8 cellular contexts compared by ENCODE assay signal in genomic region chr4:89836897-89837384, GRCh38. TPM values are rescaled to one million over a fixed set of nuclear protein-coding genes. Genes with fewer than 3 reads are reported as not detected.
DNase-seq lines count a peak whose midpoint lies in the region; ATAC-seq and TF ChIP-seq lines count a peak whose summit lies in the region.

SNCA (minus strand) TSS chr4:89837161; CDS start chr4:89835667, 1,494 bp downstream.

- no peaks in the 10 kb centered on the region for H3K27me3 Mint-ChIP-seq in neural progenitor cell (ENCODE audit: insufficient read depth, low read depth)
- H3K27me3 Mint-ChIP-seq in type B pancreatic cell = peaks cover 43% of the 10 kb centered on the region

- H3K9ac ChIP-seq in neural progenitor cell = no peak within 1 kb of the TSS

- in situ Hi-C loops in Panc1 (cut with HindIII; ENCODE audit: low pct_unique_long_range_greater_than_20kb, low sequenced_read_pairs) = no loop called here

- peak; percentile 25 for ATAC-seq in HG02973 (IDR thresholded peaks at IDR 0.05; ENCODE audit: unreplicated experiment)
- peak; percentile 90 for ATAC-seq in Panc1
- ATAC-seq in Right ventricle myocardium inferior = peak; percentile 88
- ATAC-seq in HG03039 (IDR thresholded peaks at IDR 0.05; ENCODE audit: unreplicated experiment) = no peak

- peak within 1 kb of the TSS; percentile 94 for H3K4me3 Mint-ChIP-seq in neural progenitor cell
- H3K4me3 Mint-ChIP-seq in type B pancreatic cell = peak within 1 kb of the TSS; percentile 96

- H3K9me3 Mint-ChIP-seq in neural progenitor cell (no peaks in the 10 kb centered on the region), type B pancreatic cell (no peaks in the 10 kb centered on the region)

- H3K27ac Mint-ChIP-seq in neural progenitor cell (peak within 1 kb of the TSS; percentile 87), type B pancreatic cell (peak within 1 kb of the TSS; percentile 75)

- H3K79me2 ChIP-seq in neural progenitor cell (ENCODE audit: low read depth) = no peaks in the 10 kb centered on the region

- CTCF ChIA-PET in Panc1 (lab: Charles Lee) = no interaction called here

- H4K20me1 ChIP-seq in neural progenitor cell (ENCODE audit: low read depth) = no peaks in the 10 kb centered on the region

- DNase-seq in COLO829 (ENCODE audit: low spot score) (peak; percentile 67), Panc1 (ENCODE audit: low read depth, low spot score) (no peak), amniotic stem cell (lab: John Stamatoyannopoulos, UW) (peak; percentile 10), Right ventricle myocardium inferior (ENCODE audit: missing footprints) (peak; percentile 81), neural progenitor cell (ENCODE audit: low spot score) (peak; percentile 88), type B pancreatic cell (ENCODE audit: extremely low spot score, unreplicated experiment) (peak; percentile 83)

- H3K27ac ChIP-seq in Panc1 (ENCODE audit: low read length) = no peak within 1 kb of the TSS
- H3K27ac ChIP-seq in neural progenitor cell = no peak within 1 kb of the TSS

- peak within 1 kb of the TSS; percentile 92 for H2AFZ ChIP-seq in neural progenitor cell (replicated peaks)

- POLR2A ChIA-PET in Panc1 (lab: Charles Lee) = no interaction called here

- H3K36me3 ChIP-seq in Panc1 (ENCODE audit: control insufficient read depth, insufficient read depth, low read length) = no peaks in the 10 kb centered on the region; the same call in 1 of the 2 replicates
- no peaks in the 10 kb centered on the region for H3K36me3 ChIP-seq in neural progenitor cell

- H3K27me3 ChIP-seq in Panc1 (ENCODE audit: control insufficient read depth, insufficient read depth, low read length) (peaks cover 5% of the 10 kb centered on the region), neural progenitor cell (peaks cover 29% of the 10 kb centered on the region)

- peaks cover 33% of the 10 kb centered on the region for H3K4me1 Mint-ChIP-seq in neural progenitor cell
- peaks cover 17% of the 10 kb centered on the region for H3K4me1 Mint-ChIP-seq in type B pancreatic cell (ENCODE audit: unreplicated experiment)

- no peak for TF ChIP-seq CTCF in Panc1 (IDR thresholded peaks at IDR 0.05)
- TF ChIP-seq CTCF in neural progenitor cell (IDR thresholded peaks at IDR 0.05) = no peak
- TF ChIP-seq CTCF in type B pancreatic cell (conservative IDR thresholded peaks at IDR 0.05) = no peak

- intact Hi-C loops in Panc1 (cut with micrococcal nuclease; ENCODE audit: unreplicated experiment) (no loop called here), Right ventricle myocardium inferior (cut with DNase I) (no loop called here)

- peak within 1 kb of the TSS; percentile 51 to 53 for H3K4me3 ChIP-seq in Panc1 (ENCODE audit: low read depth in 2 of 2, low read length in 2 of 2)
- H3K4me3 ChIP-seq in neural progenitor cell = peak within 1 kb of the TSS; percentile 70

- H3F3A ChIP-seq in neural progenitor cell (ENCODE audit: low read depth) = peaks cover 14% of the 10 kb centered on the region

- H3K9me3 ChIP-seq in Panc1 (ENCODE audit: control insufficient read depth, insufficient read depth, low read depth, low read length) (no peaks in the 10 kb centered on the region), neural progenitor cell (ENCODE audit: low read depth) (no peaks in the 10 kb centered on the region)

- H3K4me1 ChIP-seq in Panc1 (ENCODE audit: control insufficient read depth, insufficient read depth, low read length) (no peaks in the 10 kb centered on the region), neural progenitor cell (no peaks in the 10 kb centered on the region)

- peak within 1 kb of the TSS; percentile 90 for H3K4me2 ChIP-seq in neural progenitor cell

- BruUV-seq in Panc1 (replicated peaks; lab: Mats Ljungman, UMichigan) = no TSS peak

- H3K36me3 Mint-ChIP-seq in neural progenitor cell (peaks cover 18% of the 10 kb centered on the region), type B pancreatic cell (peaks cover 6% of the 10 kb centered on the region)

RNA-seq across cellular contexts. Expression of gene SNCA, which starts in this region (rescaled TPM):
- total RNA-seq in Panc1 (2021; ENCODE audit: unreplicated experiment) (6.0 TPM), Right ventricle myocardium inferior (3.7 TPM), neural progenitor cell (ENCODE audit: low replicate concordance) (5.6 and 11.0 TPM in 2 replicates), type B pancreatic cell (ENCODE audit: low replicate concordance) (10.3 and 16.6 TPM in 2 replicates)
- 7.7 TPM for polyA plus RNA-seq in Panc1 (2012; ENCODE audit: insufficient read length)
